Comparison of ENCODE assay signal across 1 cellular context in genomic region chr20:25226433-25227316, GRCh38.
TF ChIP-seq lines count a peak whose summit lies in the region.

No MANE protein-coding gene starts in this region.

TF ChIP-seq in HepG2, 621 proteins besides CTCF, POLR2A, EP300 and RAD21 (continued from another document and continues in another):
- TF ChIP-seq HNF1A (IDR thresholded peaks at IDR 0.05; ENCODE audit: low read depth) (no peak), HNF1A (CRISPR knock-in tag; IDR thresholded peaks at IDR 0.05; ENCODE audit: borderline replicate concordance) (peak; percentile 41; the same call in 1 of the 2 replicates), ZFY (CRISPR knock-in tag; IDR thresholded peaks at IDR 0.05) (peak; percentile 86), TAF1 (CRISPR knock-in tag; IDR thresholded peaks at IDR 0.05) (no peak), ZBTB49 (CRISPR knock-in tag; IDR thresholded peaks at IDR 0.05; ENCODE audit: borderline replicate concordance) (no peak), CBFB (CRISPR knock-in tag; IDR thresholded peaks at IDR 0.05) (no peak), SNAPC4 (CRISPR knock-in tag; IDR thresholded peaks at IDR 0.05) (no peak), NONO (IDR thresholded peaks at IDR 0.05) (no peak), NONO (CRISPR knock-in tag; conservative IDR thresholded peaks at IDR 0.05) (no peak), RBAK (CRISPR knock-in tag; IDR thresholded peaks at IDR 0.05) (peak; percentile 29; the same call in 1 of the 2 replicates), MYPOP (CRISPR knock-in tag; IDR thresholded peaks at IDR 0.05) (no peak; the same call in 1 of the 2 replicates), ZNF275 (CRISPR knock-in tag; IDR thresholded peaks at IDR 0.05; ENCODE audit: borderline replicate concordance) (peak; percentile 88), ZNF33A (CRISPR knock-in tag; IDR thresholded peaks at IDR 0.05; ENCODE audit: borderline replicate concordance) (no peak), ZNF546 (CRISPR knock-in tag; conservative IDR thresholded peaks at IDR 0.05) (0 out of 2 replicates have a peak, but pooled peaks have one; percentile 34), TBX2 (CRISPR knock-in tag; IDR thresholded peaks at IDR 0.05; ENCODE audit: borderline replicate concordance) (peak; percentile 37; the same call in 1 of the 2 replicates), ZNF746 (CRISPR knock-in tag; IDR thresholded peaks at IDR 0.05) (no peak), FOXK2 (IDR thresholded peaks at IDR 0.05) (no peak), ZNF770 (CRISPR knock-in tag; IDR thresholded peaks at IDR 0.05) (peak; percentile 72), THAP8 (CRISPR knock-in tag; IDR thresholded peaks at IDR 0.05; ENCODE audit: borderline replicate concordance) (no peak), ZBTB26 (CRISPR knock-in tag; IDR thresholded peaks at IDR 0.05; ENCODE audit: borderline replicate concordance) (no peak), FOXO1 (CRISPR knock-in tag; IDR thresholded peaks at IDR 0.05) (no peak; the same call in 1 of the 2 replicates), ZNF619 (CRISPR knock-in tag; IDR thresholded peaks at IDR 0.05) (no peak), MXD4 (CRISPR knock-in tag; IDR thresholded peaks at IDR 0.05) (peak; percentile 45; the same call in 1 of the 2 replicates), ZBTB21 (CRISPR knock-in tag; IDR thresholded peaks at IDR 0.05) (0 out of 2 replicates have a peak, but pooled peaks have one; percentile 11), ZBTB1 (CRISPR knock-in tag; IDR thresholded peaks at IDR 0.05; ENCODE audit: borderline replicate concordance) (0 out of 2 replicates have a peak, but pooled peaks have one; percentile 64), SETDB1 (CRISPR knock-in tag; IDR thresholded peaks at IDR 0.05; ENCODE audit: borderline replicate concordance) (no peak), ARID2 (CRISPR knock-in tag; IDR thresholded peaks at IDR 0.05; ENCODE audit: borderline replicate concordance) (no peak), POLR2G (IDR thresholded peaks at IDR 0.05; ENCODE audit: low read depth, low read length) (no peak), ISX (CRISPR knock-in tag; conservative IDR thresholded peaks at IDR 0.05) (no peak), HNF4A (CRISPR knock-in tag; IDR thresholded peaks at IDR 0.05) (peak; percentile 27; the same call in 1 of the 2 replicates), CHCHD3 (CRISPR knock-in tag; IDR thresholded peaks at IDR 0.05) (no peak), REL (CRISPR knock-in tag; conservative IDR thresholded peaks at IDR 0.05) (no peak), ZNF484 (CRISPR knock-in tag; IDR thresholded peaks at IDR 0.05; ENCODE audit: borderline replicate concordance, low read depth) (no peak), KLF9 (CRISPR knock-in tag; IDR thresholded peaks at IDR 0.05; ENCODE audit: low read depth) (no peak)
